In genomic region chr2:74428675-74429074, GRCh38 we compare ENCODE assay signal across 1 cellular context.
TF ChIP-seq lines count a peak whose summit lies in the region.

No MANE protein-coding gene starts in this region.

TF ChIP-seq in HepG2, 621 proteins besides CTCF, POLR2A, EP300 and RAD21:
- TF ChIP-seq KMT2A (CRISPR knock-in tag; IDR thresholded peaks at IDR 0.05) (0 out of 2 replicates have a peak, but pooled peaks have one; percentile 23), RBM22 (optimal IDR thresholded peaks at IDR 0.05; ENCODE audit: low read length) (peak; percentile 15), MNT (IDR thresholded peaks at IDR 0.05) (no peak), MAF1 (CRISPR knock-in tag; IDR thresholded peaks at IDR 0.05; ENCODE audit: borderline replicate concordance) (no peak), BORCS8-MEF2B (CRISPR knock-in tag; IDR thresholded peaks at IDR 0.05) (0 out of 2 replicates have a peak, but pooled peaks have one; percentile 57), PCBP2 (optimal IDR thresholded peaks at IDR 0.05; ENCODE audit: low read depth, low read length, poor library complexity, severe bottlenecking) (peak; percentile 33), SNAPC2 (CRISPR knock-in tag; IDR thresholded peaks at IDR 0.05) (0 out of 2 replicates have a peak, but pooled peaks have one; percentile 17), AGO2 (optimal IDR thresholded peaks at IDR 0.05; ENCODE audit: low read depth, low read length) (peak; percentile 36), POLR2G (IDR thresholded peaks at IDR 0.05; ENCODE audit: low read depth, low read length) (peak; percentile 40; the same call in 1 of the 2 replicates), RFX5 (IDR thresholded peaks at IDR 0.05; ENCODE audit: low read depth, low read length) (no peak), CREBL2 (CRISPR knock-in tag; IDR thresholded peaks at IDR 0.05; ENCODE audit: borderline replicate concordance) (no peak), REL (CRISPR knock-in tag; conservative IDR thresholded peaks at IDR 0.05) (0 out of 2 replicates have a peak, but pooled peaks have one; percentile 21), KDM5B (CRISPR knock-in tag; IDR thresholded peaks at IDR 0.05; ENCODE audit: borderline replicate concordance) (no peak), SP4 (CRISPR knock-in tag; IDR thresholded peaks at IDR 0.05) (peak; percentile 36; the same call in 1 of the 2 replicates), NFE2L2 (IDR thresholded peaks at IDR 0.05; ENCODE audit: low read length) (no peak), SALL1 (CRISPR knock-in tag; IDR thresholded peaks at IDR 0.05) (no peak), FOXC1 (CRISPR knock-in tag; IDR thresholded peaks at IDR 0.05; ENCODE audit: borderline replicate concordance) (0 out of 2 replicates have a peak, but pooled peaks have one; percentile 24), ZNF318 (CRISPR knock-in tag; IDR thresholded peaks at IDR 0.05) (0 out of 2 replicates have a peak, but pooled peaks have one; percentile 19), CSRNP1 (CRISPR knock-in tag; IDR thresholded peaks at IDR 0.05) (0 out of 2 replicates have a peak, but pooled peaks have one; percentile 41)
